In the genomic region with DNA sequence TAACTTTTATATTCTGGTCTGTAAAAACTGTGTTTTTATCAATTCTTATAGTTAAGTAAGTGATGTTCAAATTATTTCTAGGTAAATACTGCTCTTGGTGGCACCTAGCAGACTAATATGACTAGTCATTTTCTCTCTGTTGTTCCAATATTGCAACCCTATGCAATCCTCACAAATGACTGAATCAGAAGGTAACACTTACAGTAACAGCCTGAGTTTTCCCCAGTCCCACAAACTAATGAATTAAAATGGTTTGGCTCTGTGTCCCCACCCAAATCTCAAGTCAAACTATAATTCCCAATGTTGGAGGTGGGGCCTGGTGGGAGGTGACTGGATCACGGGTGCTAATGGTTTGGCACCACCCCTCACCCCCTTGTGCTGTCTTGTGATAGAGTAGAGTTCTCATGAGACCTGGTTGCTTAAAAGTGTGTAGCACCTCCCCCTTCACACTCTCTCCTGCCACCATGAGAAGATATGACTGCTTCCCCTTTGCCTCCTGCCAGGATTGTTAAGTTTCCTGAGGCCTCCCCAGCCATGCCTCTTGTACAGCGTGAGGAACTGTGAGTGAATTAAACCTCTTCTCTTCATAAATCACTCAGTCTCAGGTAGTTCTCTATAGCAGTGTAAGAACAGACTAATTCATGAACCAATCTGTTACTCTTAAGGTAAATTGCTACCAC, we compare ENCODE assay signal across 15 cellular contexts. TPM values are rescaled to one million over a fixed set of nuclear protein-coding genes. Genes with fewer than 3 reads are reported as not detected.
DNase-seq lines count a peak whose midpoint lies in the region; ATAC-seq, FAIRE-seq and TF ChIP-seq lines count a peak whose summit lies in the region.
"Had no signal": no experiment of that assay in that cellular context is flagged by ENCODE, and none has a peak within 500 bp of the region (broad histone marks: within the 10 kb centered on the region; RNA-seq: fewer than 3 reads in every experiment).

No MANE protein-coding gene starts in this region.

- no peaks in the 10 kb centered on the region for H3K9me3 ChIP-seq in kidney (ENCODE audit: control insufficient read depth in 1 of 2, low read length in 2 of 2)
- H3K9me3 ChIP-seq: ascending aorta, MG63, thyroid gland had no signal

- peak overlapping the region; percentile 35 for H3K27ac Mint-ChIP-seq in activated naive CD8-positive, alpha-beta T cell
- H3K27ac Mint-ChIP-seq in activated naive CD8-positive, alpha-beta T cell treated with anti-CD3 and anti-CD28 coated beads for 36 hours, result no peak overlapping the region
- H3K27ac Mint-ChIP-seq in stimulated activated naive B cell treated with anti-CD40 and anti-IgM and Interleukin-4, amounts not matched to agents 10 μg/mL and 1 μg/mL and 100 μg/mL, for 72 hours, result peak overlapping the region; percentile 39

- H3K79me2 ChIP-seq in KMS-11 (ENCODE audit: insufficient read depth, low read depth), result peaks cover 77% of the 10 kb centered on the region

- H3K27me3 Mint-ChIP-seq in activated naive CD8-positive, alpha-beta T cell, result no peaks in the 10 kb centered on the region
- no peaks in the 10 kb centered on the region for H3K27me3 Mint-ChIP-seq in activated naive CD8-positive, alpha-beta T cell treated with anti-CD3 and anti-CD28 coated beads for 36 hours
- no peaks in the 10 kb centered on the region for H3K27me3 Mint-ChIP-seq in stimulated activated naive B cell treated with anti-CD40 and anti-IgM and Interleukin-4, amounts not matched to agents 10 μg/mL and 1 μg/mL and 100 μg/mL, for 72 hours

- H3K4me3 Mint-ChIP-seq in activated naive CD8-positive, alpha-beta T cell, result no peak overlapping the region
- H3K4me3 Mint-ChIP-seq in activated naive CD8-positive, alpha-beta T cell treated with anti-CD3 and anti-CD28 coated beads for 36 hours, result no peak overlapping the region
- no peak overlapping the region for H3K4me3 Mint-ChIP-seq in stimulated activated naive B cell treated with anti-CD40 and anti-IgM and Interleukin-4, amounts not matched to agents 10 μg/mL and 1 μg/mL and 100 μg/mL, for 72 hours

- intact Hi-C loops in kidney (cut with DNase I), result no loop called here

- H3K9ac ChIP-seq in KMS-11 (no peak overlapping the region), kidney (ENCODE audit: low read length in 2 of 2) (no peak overlapping the region)
- H3K9ac ChIP-seq: parathyroid adenoma had no signal

- DNase-seq in activated naive CD8-positive, alpha-beta T cell treated with anti-CD3 and anti-CD28 coated beads for 36 hours, result no peak
- DNase-seq in epithelial cell of prostate (ENCODE audit: low read depth, low spot score) (no peak), kidney (no peak), NCI-H187 (lab: John Stamatoyannopoulos, UW) (no peak), activated gamma-delta T cell (lab: John Stamatoyannopoulos, UW) (no peak)
- DNase-seq in stimulated activated naive B cell treated with anti-CD40 and anti-IgM and Interleukin-4, amounts not matched to agents 10 μg/mL and 1 μg/mL and 100 μg/mL, for 72 hours, result no peak
- DNase-seq: MG63; NK-92 treated with Interleukin-12 subunit alpha and Interleukin-12 subunit beta, amount 100 ng/mL, for 24 hours; stimulated activated CD4-positive, alpha-beta T cell treated with anti-CD3 and anti-CD28 coated beads, Interleukin-15, amount 100 ng/mL, for 24 hours; thyroid gland; WERI-Rb-1 had no signal

- no peak for TF ChIP-seq CTCF in KMS-11 (conservative IDR thresholded peaks at IDR 0.05; ENCODE audit: low read depth, low read length)
- no peak for TF ChIP-seq CTCF in kidney (IDR thresholded peaks at IDR 0.05; ENCODE audit: borderline replicate concordance, extremely low read depth, insufficient read depth)

- H3K9me3 Mint-ChIP-seq in activated naive CD8-positive, alpha-beta T cell (ENCODE audit: low read depth), result no peaks in the 10 kb centered on the region
- H3K9me3 Mint-ChIP-seq in activated naive CD8-positive, alpha-beta T cell treated with anti-CD3 and anti-CD28 coated beads for 36 hours, result no peaks in the 10 kb centered on the region
- H3K9me3 Mint-ChIP-seq in stimulated activated naive B cell treated with anti-CD40 and anti-IgM and Interleukin-4, amounts not matched to agents 10 μg/mL and 1 μg/mL and 100 μg/mL, for 72 hours, result peaks cover 0 to 4% of the 10 kb centered on the region in 2 donors

- peaks cover 72% of the 10 kb centered on the region for H3K4me1 ChIP-seq in KMS-11 (ENCODE audit: low read depth, poor library complexity, severe bottlenecking)
- H3K4me1 ChIP-seq in kidney (ENCODE audit: control insufficient read depth in 1 of 2, insufficient read depth in 1 of 2, low read depth in 1 of 2, low read length in 2 of 2), result peaks cover 3 to 24% of the 10 kb centered on the region in 2 donors

- no peaks in the 10 kb centered on the region for H3K27me3 ChIP-seq in KMS-11 (ENCODE audit: insufficient read depth, low read depth)
- H3K27me3 ChIP-seq: ascending aorta, MG63, thyroid gland had no signal

- H3K36me3 Mint-ChIP-seq in activated naive CD8-positive, alpha-beta T cell, result peaks cover 2% of the 10 kb centered on the region
- peaks cover 15% of the 10 kb centered on the region for H3K36me3 Mint-ChIP-seq in activated naive CD8-positive, alpha-beta T cell treated with anti-CD3 and anti-CD28 coated beads for 36 hours
- peaks cover 45 to 48% of the 10 kb centered on the region in 2 donors for H3K36me3 Mint-ChIP-seq in stimulated activated naive B cell treated with anti-CD40 and anti-IgM and Interleukin-4, amounts not matched to agents 10 μg/mL and 1 μg/mL and 100 μg/mL, for 72 hours

- H3K4me1 Mint-ChIP-seq in activated naive CD8-positive, alpha-beta T cell (ENCODE audit: low read depth), result peaks cover 43% of the 10 kb centered on the region
- H3K4me1 Mint-ChIP-seq in activated naive CD8-positive, alpha-beta T cell treated with anti-CD3 and anti-CD28 coated beads for 36 hours, result peaks cover 34% of the 10 kb centered on the region
- H3K4me1 Mint-ChIP-seq in stimulated activated naive B cell treated with anti-CD40 and anti-IgM and Interleukin-4, amounts not matched to agents 10 μg/mL and 1 μg/mL and 100 μg/mL, for 72 hours, result peaks cover 41 to 66% of the 10 kb centered on the region in 2 donors

- H3K36me3 ChIP-seq in KMS-11 (ENCODE audit: insufficient read depth) (no peaks in the 10 kb centered on the region), kidney (ENCODE audit: control insufficient read depth in 1 of 2, insufficient read depth in 2 of 2, low read length in 2 of 2) (no peaks in the 10 kb centered on the region)
- H3K36me3 ChIP-seq: MG63, thyroid gland had no signal

- H3K4me2 ChIP-seq in KMS-11, result 0 out of 2 replicates have a peak overlapping the region, but pooled peaks have one; percentile 4

- ATAC-seq in stimulated activated naive B cell treated with anti-CD40 and anti-IgM and Interleukin-4, amounts not matched to agents 10 μg/mL and 1 μg/mL and 100 μg/mL, for 72 hours (replicated peaks), result peak in 1 of 2 donors; percentile 18

- H2AFZ ChIP-seq in KMS-11 (ENCODE audit: low read depth), result no peak overlapping the region
- H2AFZ ChIP-seq: parathyroid adenoma had no signal

- H4K20me1 ChIP-seq in KMS-11 (ENCODE audit: insufficient read depth), result no peaks in the 10 kb centered on the region

- FAIRE-seq in kidney (lab: Jason Lieb, UNC), result no peak

- H3K4me3 ChIP-seq in KMS-11 (IDR thresholded peaks at IDR 0.05; ENCODE audit: insufficient read depth, low read depth, low read length) (no peak overlapping the region), kidney (ENCODE audit: low read length in 2 of 2) (no peak overlapping the region)
- H3K4me3 ChIP-seq: ascending aorta, MG63, thyroid gland had no signal

- no peak overlapping the region for H3K27ac ChIP-seq in KMS-11
- H3K27ac ChIP-seq in epithelial cell of prostate, result peak overlapping the region; percentile 67
- no peak overlapping the region for H3K27ac ChIP-seq in kidney (ENCODE audit: low read depth in 2 of 2, low read length in 2 of 2)
- H3K27ac ChIP-seq: ascending aorta, parathyroid adenoma, WERI-Rb-1 had no signal

RNA-seq across cellular contexts. Expression of a gene that starts 43.5 kb away (rescaled TPM):
- 100 to 1,000 TPM; 136 to 139 TPM for total RNA-seq in activated naive CD8-positive, alpha-beta T cell treated with anti-CD3 and anti-CD28 coated beads for 36 hours
- total RNA-seq in kidney, result 101 TPM
- 43.1 TPM for polyA plus RNA-seq in kidney (ENCODE audit: insufficient read depth, low read depth, low replicate concordance)
